Comparison of ENCODE assay signal across 1 cellular context in the genomic region with DNA sequence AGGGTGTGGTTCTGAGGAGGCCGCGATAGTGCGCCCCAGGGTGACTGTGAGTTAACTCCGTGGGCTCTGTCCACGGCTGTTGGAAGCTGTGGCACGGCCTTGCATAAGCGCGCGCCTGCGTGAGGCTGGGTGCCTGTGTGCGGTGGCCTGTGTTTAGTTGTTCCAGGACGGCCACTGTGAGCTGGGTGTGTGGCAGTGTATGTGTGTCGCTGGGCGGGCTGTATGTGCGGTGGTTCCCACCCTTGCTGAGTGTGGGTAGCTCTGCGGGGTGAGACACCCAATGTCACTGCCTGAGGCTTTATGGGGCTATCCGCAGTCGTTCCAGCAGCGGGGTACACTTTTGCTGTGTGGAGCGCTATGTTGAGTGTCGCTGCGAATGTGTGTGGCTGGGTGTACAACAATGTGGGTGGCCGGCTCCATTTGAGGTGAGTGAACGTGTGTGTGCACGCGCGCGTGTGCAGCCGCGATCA.
TF ChIP-seq lines count a peak whose summit lies in the region.

No MANE protein-coding gene starts in this region.

TF ChIP-seq in HepG2, 621 proteins besides CTCF, POLR2A, EP300 and RAD21 (continued from another document and continues in another):
- TF ChIP-seq SAP130 (CRISPR knock-in tag; IDR thresholded peaks at IDR 0.05; ENCODE audit: low read depth), result no peak
- TF ChIP-seq, protein P1, sequence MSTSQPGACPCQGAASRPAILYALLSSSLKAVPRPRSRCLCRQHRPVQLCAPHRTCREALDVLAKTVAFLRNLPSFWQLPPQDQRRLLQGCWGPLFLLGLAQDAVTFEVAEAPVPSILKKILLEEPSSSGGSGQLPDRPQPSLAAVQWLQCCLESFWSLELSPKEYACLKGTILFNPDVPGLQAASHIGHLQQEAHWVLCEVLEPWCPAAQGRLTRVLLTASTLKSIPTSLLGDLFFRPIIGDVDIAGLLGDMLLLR (CRISPR knock-in tag; IDR thresholded peaks at IDR 0.05), result no peak
- no peak for TF ChIP-seq ERF (CRISPR knock-in tag; IDR thresholded peaks at IDR 0.05)
- 0 out of 2 replicates have a peak, but pooled peaks have one; percentile 31 for TF ChIP-seq MTA1 (CRISPR knock-in tag; IDR thresholded peaks at IDR 0.05; ENCODE audit: borderline replicate concordance)
- TF ChIP-seq, protein P2, sequence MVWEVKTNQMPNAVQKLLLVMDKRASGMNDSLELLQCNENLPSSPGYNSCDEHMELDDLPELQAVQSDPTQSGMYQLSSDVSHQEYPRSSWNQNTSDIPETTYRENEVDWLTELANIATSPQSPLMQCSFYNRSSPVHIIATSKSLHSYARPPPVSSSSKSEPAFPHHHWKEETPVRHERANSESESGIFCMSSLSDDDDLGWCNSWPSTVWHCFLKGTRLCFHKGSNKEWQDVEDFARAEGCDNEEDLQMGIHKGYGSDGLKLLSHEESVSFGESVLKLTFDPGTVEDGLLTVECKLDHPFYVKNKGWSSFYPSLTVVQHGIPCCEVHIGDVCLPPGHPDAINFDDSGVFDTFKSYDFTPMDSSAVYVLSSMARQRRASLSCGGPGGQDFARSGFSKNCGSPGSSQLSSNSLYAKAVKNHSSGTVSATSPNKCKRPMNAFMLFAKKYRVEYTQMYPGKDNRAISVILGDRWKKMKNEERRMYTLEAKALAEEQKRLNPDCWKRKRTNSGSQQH (CRISPR knock-in tag; IDR thresholded peaks at IDR 0.05; ENCODE audit: low read depth), result no peak
- TF ChIP-seq, protein P3, sequence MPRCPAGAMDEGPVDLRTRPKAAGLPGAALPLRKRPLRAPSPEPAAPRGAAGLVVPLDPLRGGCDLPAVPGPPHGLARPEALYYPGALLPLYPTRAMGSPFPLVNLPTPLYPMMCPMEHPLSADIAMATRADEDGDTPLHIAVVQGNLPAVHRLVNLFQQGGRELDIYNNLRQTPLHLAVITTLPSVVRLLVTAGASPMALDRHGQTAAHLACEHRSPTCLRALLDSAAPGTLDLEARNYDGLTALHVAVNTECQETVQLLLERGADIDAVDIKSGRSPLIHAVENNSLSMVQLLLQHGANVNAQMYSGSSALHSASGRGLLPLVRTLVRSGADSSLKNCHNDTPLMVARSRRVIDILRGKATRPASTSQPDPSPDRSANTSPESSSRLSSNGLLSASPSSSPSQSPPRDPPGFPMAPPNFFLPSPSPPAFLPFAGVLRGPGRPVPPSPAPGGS (CRISPR knock-in tag; IDR thresholded peaks at IDR 0.05), result 0 out of 2 replicates have a peak, but pooled peaks have one; percentile 15
- TF ChIP-seq TARDBP (CRISPR knock-in tag; IDR thresholded peaks at IDR 0.05), result 0 out of 2 replicates have a peak, but pooled peaks have one; percentile 35
- TF ChIP-seq ZNF264 (CRISPR knock-in tag; IDR thresholded peaks at IDR 0.05), result no peak
- no peak for TF ChIP-seq PHF5A (CRISPR knock-in tag; IDR thresholded peaks at IDR 0.05; ENCODE audit: low read depth, unreplicated experiment)
- TF ChIP-seq, protein P4, sequence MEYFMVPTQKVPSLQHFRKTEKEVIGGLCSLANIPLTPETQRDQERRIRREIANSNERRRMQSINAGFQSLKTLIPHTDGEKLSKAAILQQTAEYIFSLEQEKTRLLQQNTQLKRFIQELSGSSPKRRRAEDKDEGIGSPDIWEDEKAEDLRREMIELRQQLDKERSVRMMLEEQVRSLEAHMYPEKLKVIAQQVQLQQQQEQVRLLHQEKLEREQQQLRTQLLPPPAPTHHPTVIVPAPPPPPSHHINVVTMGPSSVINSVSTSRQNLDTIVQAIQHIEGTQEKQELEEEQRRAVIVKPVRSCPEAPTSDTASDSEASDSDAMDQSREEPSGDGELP (IDR thresholded peaks at IDR 0.05; ENCODE audit: borderline replicate concordance, low read depth), result 0 out of 2 replicates have a peak, but pooled peaks have one; percentile 55
- TF ChIP-seq PLRG1 (conservative IDR thresholded peaks at IDR 0.05), result no peak
- no peak for TF ChIP-seq ZNF331 (CRISPR knock-in tag; IDR thresholded peaks at IDR 0.05)
- peak; percentile 79; the same call in 1 of the 2 replicates for TF ChIP-seq ZNF777 (CRISPR knock-in tag; IDR thresholded peaks at IDR 0.05)
- TF ChIP-seq, protein P5, sequence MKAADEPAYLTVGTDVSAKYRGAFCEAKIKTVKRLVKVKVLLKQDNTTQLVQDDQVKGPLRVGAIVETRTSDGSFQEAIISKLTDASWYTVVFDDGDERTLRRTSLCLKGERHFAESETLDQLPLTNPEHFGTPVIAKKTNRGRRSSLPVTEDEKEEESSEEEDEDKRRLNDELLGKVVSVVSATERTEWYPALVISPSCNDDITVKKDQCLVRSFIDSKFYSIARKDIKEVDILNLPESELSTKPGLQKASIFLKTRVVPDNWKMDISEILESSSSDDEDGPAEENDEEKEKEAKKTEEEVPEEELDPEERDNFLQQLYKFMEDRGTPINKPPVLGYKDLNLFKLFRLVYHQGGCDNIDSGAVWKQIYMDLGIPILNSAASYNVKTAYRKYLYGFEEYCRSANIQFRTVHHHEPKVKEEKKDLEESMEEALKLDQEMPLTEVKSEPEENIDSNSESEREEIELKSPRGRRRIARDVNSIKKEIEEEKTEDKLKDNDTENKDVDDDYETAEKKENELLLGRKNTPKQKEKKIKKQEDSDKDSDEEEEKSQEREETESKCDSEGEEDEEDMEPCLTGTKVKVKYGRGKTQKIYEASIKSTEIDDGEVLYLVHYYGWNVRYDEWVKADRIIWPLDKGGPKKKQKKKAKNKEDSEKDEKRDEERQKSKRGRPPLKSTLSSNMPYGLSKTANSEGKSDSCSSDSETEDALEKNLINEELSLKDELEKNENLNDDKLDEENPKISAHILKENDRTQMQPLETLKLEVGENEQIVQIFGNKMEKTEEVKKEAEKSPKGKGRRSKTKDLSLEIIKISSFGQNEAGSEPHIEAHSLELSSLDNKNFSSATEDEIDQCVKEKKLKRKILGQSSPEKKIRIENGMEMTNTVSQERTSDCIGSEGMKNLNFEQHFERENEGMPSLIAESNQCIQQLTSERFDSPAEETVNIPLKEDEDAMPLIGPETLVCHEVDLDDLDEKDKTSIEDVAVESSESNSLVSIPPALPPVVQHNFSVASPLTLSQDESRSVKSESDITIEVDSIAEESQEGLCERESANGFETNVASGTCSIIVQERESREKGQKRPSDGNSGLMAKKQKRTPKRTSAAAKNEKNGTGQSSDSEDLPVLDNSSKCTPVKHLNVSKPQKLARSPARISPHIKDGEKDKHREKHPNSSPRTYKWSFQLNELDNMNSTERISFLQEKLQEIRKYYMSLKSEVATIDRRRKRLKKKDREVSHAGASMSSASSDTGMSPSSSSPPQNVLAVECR (CRISPR knock-in tag; IDR thresholded peaks at IDR 0.05; ENCODE audit: borderline replicate concordance), result peak; percentile 57; the same call in 1 of the 2 replicates
- TF ChIP-seq, protein P6, sequence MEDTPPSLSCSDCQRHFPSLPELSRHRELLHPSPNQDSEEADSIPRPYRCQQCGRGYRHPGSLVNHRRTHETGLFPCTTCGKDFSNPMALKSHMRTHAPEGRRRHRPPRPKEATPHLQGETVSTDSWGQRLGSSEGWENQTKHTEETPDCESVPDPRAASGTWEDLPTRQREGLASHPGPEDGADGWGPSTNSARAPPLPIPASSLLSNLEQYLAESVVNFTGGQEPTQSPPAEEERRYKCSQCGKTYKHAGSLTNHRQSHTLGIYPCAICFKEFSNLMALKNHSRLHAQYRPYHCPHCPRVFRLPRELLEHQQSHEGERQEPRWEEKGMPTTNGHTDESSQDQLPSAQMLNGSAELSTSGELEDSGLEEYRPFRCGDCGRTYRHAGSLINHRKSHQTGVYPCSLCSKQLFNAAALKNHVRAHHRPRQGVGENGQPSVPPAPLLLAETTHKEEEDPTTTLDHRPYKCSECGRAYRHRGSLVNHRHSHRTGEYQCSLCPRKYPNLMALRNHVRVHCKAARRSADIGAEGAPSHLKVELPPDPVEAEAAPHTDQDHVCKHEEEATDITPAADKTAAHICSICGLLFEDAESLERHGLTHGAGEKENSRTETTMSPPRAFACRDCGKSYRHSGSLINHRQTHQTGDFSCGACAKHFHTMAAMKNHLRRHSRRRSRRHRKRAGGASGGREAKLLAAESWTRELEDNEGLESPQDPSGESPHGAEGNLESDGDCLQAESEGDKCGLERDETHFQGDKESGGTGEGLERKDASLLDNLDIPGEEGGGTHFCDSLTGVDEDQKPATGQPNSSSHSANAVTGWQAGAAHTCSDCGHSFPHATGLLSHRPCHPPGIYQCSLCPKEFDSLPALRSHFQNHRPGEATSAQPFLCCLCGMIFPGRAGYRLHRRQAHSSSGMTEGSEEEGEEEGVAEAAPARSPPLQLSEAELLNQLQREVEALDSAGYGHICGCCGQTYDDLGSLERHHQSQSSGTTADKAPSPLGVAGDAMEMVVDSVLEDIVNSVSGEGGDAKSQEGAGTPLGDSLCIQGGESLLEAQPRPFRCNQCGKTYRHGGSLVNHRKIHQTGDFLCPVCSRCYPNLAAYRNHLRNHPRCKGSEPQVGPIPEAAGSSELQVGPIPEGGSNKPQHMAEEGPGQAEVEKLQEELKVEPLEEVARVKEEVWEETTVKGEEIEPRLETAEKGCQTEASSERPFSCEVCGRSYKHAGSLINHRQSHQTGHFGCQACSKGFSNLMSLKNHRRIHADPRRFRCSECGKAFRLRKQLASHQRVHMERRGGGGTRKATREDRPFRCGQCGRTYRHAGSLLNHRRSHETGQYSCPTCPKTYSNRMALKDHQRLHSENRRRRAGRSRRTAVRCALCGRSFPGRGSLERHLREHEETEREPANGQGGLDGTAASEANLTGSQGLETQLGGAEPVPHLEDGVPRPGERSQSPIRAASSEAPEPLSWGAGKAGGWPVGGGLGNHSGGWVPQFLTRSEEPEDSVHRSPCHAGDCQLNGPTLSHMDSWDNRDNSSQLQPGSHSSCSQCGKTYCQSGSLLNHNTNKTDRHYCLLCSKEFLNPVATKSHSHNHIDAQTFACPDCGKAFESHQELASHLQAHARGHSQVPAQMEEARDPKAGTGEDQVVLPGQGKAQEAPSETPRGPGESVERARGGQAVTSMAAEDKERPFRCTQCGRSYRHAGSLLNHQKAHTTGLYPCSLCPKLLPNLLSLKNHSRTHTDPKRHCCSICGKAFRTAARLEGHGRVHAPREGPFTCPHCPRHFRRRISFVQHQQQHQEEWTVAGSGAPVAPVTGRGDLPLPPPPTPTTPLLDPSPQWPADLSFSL (CRISPR knock-in tag; IDR thresholded peaks at IDR 0.05), result peak; percentile 61; the same call in 1 of the 2 replicates
- TF ChIP-seq SRSF4 (IDR thresholded peaks at IDR 0.05; ENCODE audit: low read depth, low read length, poor library complexity, severe bottlenecking), result no peak
- no peak for TF ChIP-seq NFE2L2 (IDR thresholded peaks at IDR 0.05; ENCODE audit: low read length)
- TF ChIP-seq FOXP1 (IDR thresholded peaks at IDR 0.05), result no peak
- TF ChIP-seq FOXP1 (CRISPR knock-in tag; IDR thresholded peaks at IDR 0.05), result no peak
- 0 out of 2 replicates have a peak, but pooled peaks have one; percentile 26 for TF ChIP-seq ZNF672 (CRISPR knock-in tag; IDR thresholded peaks at IDR 0.05)
- peak; percentile 38; the same call in 1 of the 2 replicates for TF ChIP-seq ZMYM2 (CRISPR knock-in tag; IDR thresholded peaks at IDR 0.05)
- TF ChIP-seq, protein P7, sequence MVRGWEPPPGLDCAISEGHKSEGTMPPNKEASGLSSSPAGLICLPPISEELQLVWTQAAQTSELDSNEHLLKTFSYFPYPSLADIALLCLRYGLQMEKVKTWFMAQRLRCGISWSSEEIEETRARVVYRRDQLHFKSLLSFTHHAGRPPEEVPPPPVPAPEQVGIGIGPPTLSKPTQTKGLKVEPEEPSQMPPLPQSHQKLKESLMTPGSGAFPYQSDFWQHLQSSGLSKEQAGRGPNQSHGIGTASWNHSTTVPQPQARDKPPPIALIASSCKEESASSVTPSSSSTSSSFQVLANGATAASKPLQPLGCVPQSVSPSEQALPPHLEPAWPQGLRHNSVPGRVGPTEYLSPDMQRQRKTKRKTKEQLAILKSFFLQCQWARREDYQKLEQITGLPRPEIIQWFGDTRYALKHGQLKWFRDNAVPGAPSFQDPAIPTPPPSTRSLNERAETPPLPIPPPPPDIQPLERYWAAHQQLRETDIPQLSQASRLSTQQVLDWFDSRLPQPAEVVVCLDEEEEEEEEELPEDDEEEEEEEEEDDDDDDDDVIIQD (CRISPR knock-in tag; IDR thresholded peaks at IDR 0.05; ENCODE audit: low read depth), result no peak
- TF ChIP-seq ZC3H13 (CRISPR knock-in tag; IDR thresholded peaks at IDR 0.05), result no peak
- TF ChIP-seq ARNTL (CRISPR knock-in tag; IDR thresholded peaks at IDR 0.05), result no peak
- TF ChIP-seq, protein P8, sequence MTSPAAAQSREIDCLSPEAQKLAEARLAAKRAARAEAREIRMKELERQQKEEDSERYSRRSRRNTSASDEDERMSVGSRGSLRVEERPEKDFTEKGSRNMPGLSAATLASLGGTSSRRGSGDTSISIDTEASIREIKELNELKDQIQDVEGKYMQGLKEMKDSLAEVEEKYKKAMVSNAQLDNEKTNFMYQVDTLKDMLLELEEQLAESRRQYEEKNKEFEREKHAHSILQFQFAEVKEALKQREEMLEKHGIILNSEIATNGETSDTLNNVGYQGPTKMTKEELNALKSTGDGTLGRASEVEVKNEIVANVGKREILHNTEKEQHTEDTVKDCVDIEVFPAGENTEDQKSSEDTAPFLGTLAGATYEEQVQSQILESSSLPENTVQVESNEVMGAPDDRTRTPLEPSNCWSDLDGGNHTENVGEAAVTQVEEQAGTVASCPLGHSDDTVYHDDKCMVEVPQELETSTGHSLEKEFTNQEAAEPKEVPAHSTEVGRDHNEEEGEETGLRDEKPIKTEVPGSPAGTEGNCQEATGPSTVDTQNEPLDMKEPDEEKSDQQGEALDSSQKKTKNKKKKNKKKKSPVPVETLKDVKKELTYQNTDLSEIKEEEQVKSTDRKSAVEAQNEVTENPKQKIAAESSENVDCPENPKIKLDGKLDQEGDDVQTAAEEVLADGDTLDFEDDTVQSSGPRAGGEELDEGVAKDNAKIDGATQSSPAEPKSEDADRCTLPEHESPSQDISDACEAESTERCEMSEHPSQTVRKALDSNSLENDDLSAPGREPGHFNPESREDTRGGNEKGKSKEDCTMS (CRISPR knock-in tag; conservative IDR thresholded peaks at IDR 0.05), result no peak
- TF ChIP-seq HNRNPL (IDR thresholded peaks at IDR 0.05; ENCODE audit: low read depth, low read length), result 0 out of 2 replicates have a peak, but pooled peaks have one; percentile 7
- no peak for TF ChIP-seq FOXJ3 (CRISPR knock-in tag; IDR thresholded peaks at IDR 0.05; ENCODE audit: borderline replicate concordance)
- TF ChIP-seq ZNF121 (CRISPR knock-in tag; IDR thresholded peaks at IDR 0.05), result no peak
- TF ChIP-seq, protein P9, sequence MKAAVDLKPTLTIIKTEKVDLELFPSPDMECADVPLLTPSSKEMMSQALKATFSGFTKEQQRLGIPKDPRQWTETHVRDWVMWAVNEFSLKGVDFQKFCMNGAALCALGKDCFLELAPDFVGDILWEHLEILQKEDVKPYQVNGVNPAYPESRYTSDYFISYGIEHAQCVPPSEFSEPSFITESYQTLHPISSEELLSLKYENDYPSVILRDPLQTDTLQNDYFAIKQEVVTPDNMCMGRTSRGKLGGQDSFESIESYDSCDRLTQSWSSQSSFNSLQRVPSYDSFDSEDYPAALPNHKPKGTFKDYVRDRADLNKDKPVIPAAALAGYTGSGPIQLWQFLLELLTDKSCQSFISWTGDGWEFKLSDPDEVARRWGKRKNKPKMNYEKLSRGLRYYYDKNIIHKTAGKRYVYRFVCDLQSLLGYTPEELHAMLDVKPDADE (CRISPR knock-in tag; IDR thresholded peaks at IDR 0.05), result no peak
- no peak for TF ChIP-seq GATAD2A (CRISPR knock-in tag; IDR thresholded peaks at IDR 0.05)
- TF ChIP-seq ZNF333 (CRISPR knock-in tag; IDR thresholded peaks at IDR 0.05; ENCODE audit: borderline replicate concordance), result no peak
- no peak for TF ChIP-seq SSRP1 (CRISPR knock-in tag; IDR thresholded peaks at IDR 0.05)
- no peak for TF ChIP-seq ZNF335 (CRISPR knock-in tag; IDR thresholded peaks at IDR 0.05)
- TF ChIP-seq RORA (CRISPR knock-in tag; IDR thresholded peaks at IDR 0.05), result no peak
- TF ChIP-seq HCFC1 (IDR thresholded peaks at IDR 0.05; ENCODE audit: low read depth, low read length), result no peak
- TF ChIP-seq NCOR1 (IDR thresholded peaks at IDR 0.05; ENCODE audit: borderline replicate concordance, low read length), result no peak
